ENCODE assay signal across 33 cellular contexts in genomic region chr7:103687272-103687671, GRCh38.
"Had no signal": no experiment of that assay in that cellular context is flagged by ENCODE, and none has a peak within 500 bp of the region (broad histone marks: within the 10 kb centered on the region; RNA-seq: fewer than 3 reads in every experiment).

No MANE protein-coding gene starts in this region.

- ATAC-seq: activated CD8-positive, alpha-beta T cell treated with anti-CD3 and anti-CD28 coated beads for 36 hours; activated naive CD4-positive, alpha-beta T cell treated with anti-CD3 and anti-CD28 coated beads, Interleukin-2, amount 50 U/mL, for 72 hours; activated T-cell treated with anti-CD3 and anti-CD28 coated beads, Interleukin-2, amount 50 U/mL, for 4 hours; activated T-cell treated with anti-CD3 and anti-CD28 coated beads, Interleukin-2, amount 50 U/mL, for 72 hours; activated T-helper 17 cell treated with anti-CD3 and anti-CD28 coated beads, Interleukin-2, amount 50 U/mL, for 72 hours; body of pancreas had no signal

- H3K4me1 ChIP-seq: adrenal gland, body of pancreas, breast epithelium had no signal

- H3K27me3 ChIP-seq: adrenal gland, body of pancreas, brain microvascular endothelial cell, breast epithelium had no signal

- H3K9me3 ChIP-seq: adrenal gland, body of pancreas, breast epithelium had no signal

- DNase-seq: activated B cell treated with CpG ODN at 0.5 μM for 24 hours; activated CD4-positive, alpha-beta memory T cell treated with anti-CD3 and anti-CD28 coated beads for 36 hours; activated CD4-positive, alpha-beta T cell treated with anti-CD3 and anti-CD28 coated beads for 4 hours; activated CD4-positive, alpha-beta T cell treated with anti-CD3 and anti-CD28 coated beads, Interleukin-2, amount 10 ng/mL, durations not matched to agents 24 days and 14 days; activated CD4-positive, alpha-beta T cell treated with anti-CD3 and anti-CD28 coated beads, Interleukin-2, amount 50 U/mL, for 1 hour; activated CD4-positive, alpha-beta T cell treated with anti-CD3 and anti-CD28 coated beads, Interleukin-2, amount 50 U/mL, for 4 hours; activated CD4-positive, CD25-positive, alpha-beta regulatory T cell treated with anti-CD3 and anti-CD28 coated beads, Interleukin-2, amount 50 U/mL, for 72 hours; activated CD8-positive, alpha-beta memory T cell treated with anti-CD3 and anti-CD28 coated beads, Interleukin-2, amount 50 U/mL, for 4 hours; activated CD8-positive, alpha-beta T cell treated with anti-CD3 and anti-CD28 coated beads for 36 hours; activated effector memory CD4-positive, alpha-beta T cell treated with anti-CD3 and anti-CD28 coated beads, Interleukin-2, amount 50 U/mL, for 16 hours; activated gamma-delta T cell treated with Interleukin-2 at 50 U/mL for 16 hours; activated naive CD4-positive, alpha-beta T cell; activated naive CD4-positive, alpha-beta T cell treated with anti-CD3 and anti-CD28 coated beads for 36 hours; activated naive CD4-positive, alpha-beta T cell treated with anti-CD3 and anti-CD28 coated beads, Interleukin-2, amount 50 U/mL, for 16 hours; activated naive CD8-positive, alpha-beta T cell treated with anti-CD3 and anti-CD28 coated beads for 36 hours; activated T-cell treated with anti-CD3 and anti-CD28 coated beads for 4 hours; activated T-cell treated with anti-CD3 and anti-CD28 coated beads, Interleukin-2, amount 50 U/mL, for 1 hour; activated T-cell treated with anti-CD3 and anti-CD28 coated beads, Interleukin-2, amount 50 U/mL, for 4 hours; activated T-cell treated with anti-CD3 and anti-CD28 coated beads, Interleukin-2, amount 50 U/mL, for 72 hours; adrenal gland; amniotic stem cell; aorta; body of pancreas; brain microvascular endothelial cell; central memory CD4-positive, alpha-beta T cell; T-helper 2 cell; T-helper 9 cell had no signal

- H3K4me3 ChIP-seq: adrenal gland, body of pancreas, breast epithelium had no signal

- FAIRE-seq: astrocyte, TTC549 had no signal

- H3K36me3 ChIP-seq: adrenal gland, brain microvascular endothelial cell, breast epithelium had no signal

- H3K27ac ChIP-seq: adrenal gland, body of pancreas, brain microvascular endothelial cell, breast epithelium, VCaP had no signal
